Comparison of ENCODE assay signal across 8 cellular contexts in the genomic region with DNA sequence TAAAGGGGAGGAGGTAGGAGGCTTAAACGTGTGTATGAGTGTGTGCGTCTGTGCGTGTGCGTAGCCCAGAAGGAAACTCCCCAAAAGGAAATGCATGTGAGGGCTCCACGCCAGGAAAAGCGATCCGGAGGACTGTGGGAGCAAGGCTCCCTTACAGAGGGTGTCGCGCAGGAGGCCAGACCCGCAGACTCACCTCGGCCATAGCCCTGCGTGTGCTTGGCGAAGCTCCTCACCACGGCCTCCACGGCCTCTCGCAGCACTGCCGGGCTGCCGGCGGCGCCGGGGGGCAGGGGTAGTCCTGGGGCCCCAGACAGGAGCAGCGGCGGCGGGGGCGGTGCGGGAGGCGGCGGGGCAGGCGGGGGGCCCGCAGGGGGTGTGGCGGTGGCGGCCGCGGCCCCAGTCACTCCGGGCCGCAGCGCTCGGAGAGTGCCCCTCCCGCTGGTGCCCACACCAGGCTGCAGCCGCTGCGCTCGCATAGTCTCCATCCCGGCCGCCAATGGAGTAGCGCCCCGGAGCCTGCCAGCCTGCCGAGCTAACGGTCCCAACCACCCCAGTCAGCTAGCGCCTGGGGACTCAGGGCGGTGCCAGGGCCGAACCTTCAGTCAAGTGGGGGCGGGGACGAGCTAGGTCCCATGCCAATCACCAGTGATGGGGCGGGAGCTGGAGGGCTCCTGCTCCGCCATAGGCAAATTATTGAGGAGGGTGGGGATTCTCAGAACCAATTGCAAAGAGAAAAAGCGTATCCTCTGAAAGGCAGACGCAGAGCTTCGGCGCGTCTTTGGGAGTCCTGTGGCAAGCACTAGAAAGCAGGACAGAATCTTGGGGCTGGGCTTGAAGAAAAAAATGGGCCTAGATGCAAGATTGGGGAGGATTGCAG. TPM values are rescaled to one million over a fixed set of nuclear protein-coding genes. Genes with fewer than 3 reads are reported as not detected.
DNase-seq lines count a peak whose midpoint lies in the region; ATAC-seq and TF ChIP-seq lines count a peak whose summit lies in the region.

A gene (minus strand): TSS at position 575 of the 877 bp plus-strand sequence. CDS start 90 bp downstream, at position 485.

- H3K4me3 Mint-ChIP-seq in IgD-negative memory B cell: peak within 1 kb of the TSS; percentile 92 to 99 (median 97)

- H3K36me3 Mint-ChIP-seq in IgD-negative memory B cell: no peaks in the 10 kb centered on the region

- peaks cover 40 to 60% (median 45%) of the 10 kb centered on the region in 3 donors for H3K4me1 Mint-ChIP-seq in IgD-negative memory B cell

- peak within 1 kb of the TSS; percentile 41 to 96 (median 84) for H3K27ac Mint-ChIP-seq in IgD-negative memory B cell

- ATAC-seq in GM21529 (IDR thresholded peaks at IDR 0.05; ENCODE audit: unreplicated experiment): peak; percentile 87
- peak; percentile 95 for ATAC-seq in mucosa of descending colon

- peaks cover 38% of the 10 kb centered on the region for H3K4me1 ChIP-seq in mucosa of descending colon (ENCODE audit: low read depth)

- peak within 1 kb of the TSS; percentile 37 for H3K4me3 ChIP-seq in mucosa of descending colon

- no peaks in the 10 kb centered on the region for H3K9me3 ChIP-seq in mucosa of descending colon

- no peaks in the 10 kb centered on the region for H3K36me3 ChIP-seq in mucosa of descending colon (ENCODE audit: low read depth)

- H3K9me3 Mint-ChIP-seq in IgD-negative memory B cell: no peaks in the 10 kb centered on the region

- TF ChIP-seq CTCF in mucosa of descending colon (IDR thresholded peaks at IDR 0.05): no peak

- DNase-seq in DMS 273 treated with DMSO at 0.1 percent for 48 hours (lab: John Stamatoyannopoulos, UW) (peak; percentile 96), OCI-M2 (lab: John Stamatoyannopoulos, UW; ENCODE audit: unreplicated experiment) (peak; percentile 85), activated T-cell treated with anti-CD3 and anti-CD28 coated beads for 4 hours (peak; percentile 92), epithelial cell of prostate (ENCODE audit: low read depth, low spot score) (peak; percentile 82), mucosa of descending colon (peak; percentile 96 to 97 (median 96))
- DNase-seq in stimulated activated CD8-positive, alpha-beta memory T cell treated with anti-CD3 and anti-CD28 coated beads, Interleukin-4, amount 100 ng/mL, for 24 hours (ENCODE audit: low read depth): peak; percentile 91

- peak within 1 kb of the TSS; percentile 48 for H3K27ac ChIP-seq in epithelial cell of prostate

- H3K27me3 Mint-ChIP-seq in IgD-negative memory B cell: peaks cover 1% of the 10 kb centered on the region

- intact Hi-C loops in mucosa of descending colon (cut with DNase I, micrococcal nuclease): no loop called here

RNA-seq across cellular contexts. Expression of the gene that starts here (rescaled TPM):
- polyA plus RNA-seq in IgD-negative memory B cell: 12.8 TPM
- total RNA-seq in mucosa of descending colon: 10 to 100 TPM in 2 of 3 donors, 1 to 10 TPM in 1; 3.9 to 34.3 (median 10.2) TPM

Comparison
In these comparisons a context has a peak if more than half of its experiments do, and no peak if none do; other contexts are left out.
1. Peak in every context shown above with its lines: DNase-seq, ATAC-seq, H3K4me3 ChIP-seq and H3K27ac ChIP-seq.